13 cellular contexts compared by ENCODE assay signal in genomic region chr6:122180132-122180531, GRCh38.
A peak's percentile ranks its signal among the peaks of the same experiment; 100 is the strongest.
DNase-seq lines count a peak whose midpoint lies in the region; ATAC-seq and TF ChIP-seq lines count a peak whose summit lies in the region.
"Had no signal": no experiment of that assay in that cellular context is flagged by ENCODE, and none has a peak within 500 bp of the region (broad histone marks: within the 10 kb centered on the region; RNA-seq: fewer than 3 reads in every experiment).

No MANE protein-coding gene starts in this region.

- in situ Hi-C loops in astrocyte of the spinal cord (cut with HindIII; ENCODE audit: low sequenced_read_pairs): no loop called here
- in situ Hi-C loops in mammary epithelial cell (cut with MboI; ENCODE audit: low sequenced_read_pairs in 2 of 2): loop anchor here in 1 of 2 donors (10.0 kb wide), 1 partner anchor 755 kb away; no protein-coding TSS in a partner anchor

- 0% methylated on average over 1 of the region's 1 CpG for WGBS in mammary epithelial cell (ENCODE audit: low coverage, missing lambda C conversion rate)

- ATAC-seq in left ventricle myocardium superior: peak; percentile 70
- ATAC-seq: activated T-cell treated with anti-CD3 and anti-CD28 coated beads, Interleukin-2, amount 50 U/mL, for 4 hours had no signal

- H3K79me2 ChIP-seq in mammary epithelial cell (ENCODE audit: insufficient read depth, low read length) (no peaks in the 10 kb centered on the region), OCI-LY7 (ENCODE audit: insufficient read depth, low read depth, low read length) (no peaks in the 10 kb centered on the region)

- TF ChIP-seq CTCF in A673 (conservative IDR thresholded peaks at IDR 0.05; ENCODE audit: low read depth, low read length) (peak; percentile 42; the same call in 1 of the 2 replicates), astrocyte of the spinal cord (IDR thresholded peaks at IDR 0.05; ENCODE audit: low read depth, low read length) (peak; percentile 30), mammary epithelial cell (conservative IDR thresholded peaks at IDR 0.05 in 1 of 2, IDR thresholded peaks at IDR 0.05 in 1 of 2; ENCODE audit: extremely low read depth in 1 of 2, insufficient read depth in 1 of 2, low read depth in 1 of 2, low read length in 2 of 2) (peak in 1 of 2 donors; percentile 17), OCI-LY7 (conservative IDR thresholded peaks at IDR 0.05; ENCODE audit: low read length) (no peak)

- H3K4me2 ChIP-seq in mammary epithelial cell (ENCODE audit: insufficient read depth, low read depth, low read length) (no peak overlapping the region), OCI-LY7 (ENCODE audit: low read length) (no peak overlapping the region)

- H3K4me1 ChIP-seq in A673 (ENCODE audit: insufficient read depth, low read length, poor library complexity, severe bottlenecking): no peaks in the 10 kb centered on the region
- H3K4me1 ChIP-seq in mammary epithelial cell (ENCODE audit: insufficient read depth, low read length): no peaks in the 10 kb centered on the region
- no peaks in the 10 kb centered on the region for H3K4me1 ChIP-seq in OCI-LY7 (ENCODE audit: insufficient read depth, low read length, poor library complexity, severe bottlenecking)
- H3K4me1 ChIP-seq: BE2C had no signal

- H3K27me3 ChIP-seq in A673 (replicated peaks; ENCODE audit: insufficient read depth, low read depth, low read length, poor library complexity) (no peaks in the 10 kb centered on the region), mammary epithelial cell (ENCODE audit: insufficient read depth, low read length) (no peaks in the 10 kb centered on the region)
- H3K27me3 ChIP-seq: BE2C had no signal

- no TSS peak for BruUV-seq in A673 (replicated peaks; lab: Mats Ljungman, UMichigan)
- no TSS peak for BruUV-seq in mammary epithelial cell (replicated peaks; lab: Mats Ljungman, UMichigan)
- BruUV-seq in OCI-LY7 (replicated peaks; lab: Mats Ljungman, UMichigan): no TSS peak

- H3K4me3 ChIP-seq in A673 (ENCODE audit: low read depth, low read length, poor library complexity, severe bottlenecking) (no peak overlapping the region), astrocyte of the spinal cord (ENCODE audit: low read depth, low read length) (no peak overlapping the region), mammary epithelial cell (replicated peaks in 1 of 3; ENCODE audit: insufficient read depth in 1 of 3, low read depth in 2 of 3, low read length in 3 of 3) (no peak overlapping the region), OCI-LY7 (ENCODE audit: low read depth, low read length, poor library complexity, severe bottlenecking) (no peak overlapping the region)

- no peaks in the 10 kb centered on the region for H4K20me1 ChIP-seq in mammary epithelial cell (ENCODE audit: insufficient read depth, low read length)
- H4K20me1 ChIP-seq in OCI-LY7 (ENCODE audit: insufficient read depth, low read length): no peaks in the 10 kb centered on the region

- no peak overlapping the region for H3K27ac ChIP-seq in A673 (ENCODE audit: low read depth, low read length, poor library complexity, severe bottlenecking)
- no peak overlapping the region for H3K27ac ChIP-seq in mammary epithelial cell (ENCODE audit: insufficient read depth, low read depth, low read length)
- H3K27ac ChIP-seq in OCI-LY7 (ENCODE audit: low read depth, low read length, poor library complexity, severe bottlenecking): no peak overlapping the region

- no peaks in the 10 kb centered on the region for H3K9me2 ChIP-seq in OCI-LY7 (ENCODE audit: insufficient read depth, low read length)

- DNase-seq in A673 (ENCODE audit: low spot score) (peak; percentile 30), HCEC 1CT (peak; percentile 20), astrocyte of the spinal cord (ENCODE audit: low read depth, low spot score) (peak; percentile 25), left ventricle myocardium superior (no peak), mammary epithelial cell (no peak), OCI-LY7 (ENCODE audit: low spot score) (no peak)
- no peak for DNase-seq in stimulated activated CD4-positive, alpha-beta T cell treated with anti-CD3 and anti-CD28 coated beads, Interleukin-4, amount 100 ng/mL, for 4 hours
- DNase-seq in activated CD8-positive, alpha-beta memory T cell treated with anti-CD3 and anti-CD28 coated beads for 24 hours: no peak
- DNase-seq: activated T-cell treated with anti-CD3 and anti-CD28 coated beads, Interleukin-2, amount 50 U/mL, for 4 hours; BE2C; effector memory CD4-positive, alpha-beta T cell; NCI-H1930; stimulated activated naive CD4-positive, alpha-beta T cell treated with Interleukin-2 at 50 U/mL for 16 hours had no signal

- H3K9ac ChIP-seq in mammary epithelial cell (ENCODE audit: insufficient read depth, low read length): no peak overlapping the region

- POLR2A ChIA-PET in A673 (lab: Charles Lee; ENCODE audit: low non-redundant PET): no interaction called here
- POLR2A ChIA-PET in OCI-LY7 (lab: Charles Lee): no interaction called here

- H3K9me3 ChIP-seq in A673 (ENCODE audit: low read depth, low read length, poor library complexity, severe bottlenecking): no peaks in the 10 kb centered on the region
- no peaks in the 10 kb centered on the region for H3K9me3 ChIP-seq in mammary epithelial cell (replicated peaks; ENCODE audit: insufficient read depth, low read length)
- H3K9me3 ChIP-seq in OCI-LY7 (ENCODE audit: low read length): no peaks in the 10 kb centered on the region
- H3K9me3 ChIP-seq: BE2C had no signal

- intact Hi-C loops in A673 (cut with micrococcal nuclease; ENCODE audit: unreplicated experiment): loop anchor here (5.0 kb wide), 3 partner anchors 148 to 1123 kb away; no protein-coding TSS in a partner anchor
- intact Hi-C loops in left ventricle myocardium superior (cut with micrococcal nuclease): loop anchor here (10.0 kb wide), 1 partner anchor 145 kb away; no protein-coding TSS in a partner anchor
- intact Hi-C loops in mammary epithelial cell (cut with micrococcal nuclease): loop anchor here (5.0 kb wide), 2 partner anchors 148 to 333 kb away; no protein-coding TSS in a partner anchor
- intact Hi-C loops in OCI-LY7 (cut with micrococcal nuclease; ENCODE audit: unreplicated experiment): no loop called here

- CTCF ChIA-PET in A673 (lab: Charles Lee) (no interaction called here), mammary epithelial cell (lab: Charles Lee; ENCODE audit: low non-redundant PET) (no interaction called here), OCI-LY7 (lab: Charles Lee; ENCODE audit: unreplicated experiment) (no interaction called here)

- dilution Hi-C loops in mammary epithelial cell (cut with HindIII; ENCODE audit: low sequenced_read_pairs): no loop called here

- no peak overlapping the region for H2AFZ ChIP-seq in mammary epithelial cell (ENCODE audit: low read depth, low read length)
- H2AFZ ChIP-seq in OCI-LY7 (ENCODE audit: low read length): no peak overlapping the region

- H3K36me3 ChIP-seq in A673 (ENCODE audit: insufficient read depth, low read length, poor library complexity, severe bottlenecking): no peaks in the 10 kb centered on the region
- no peaks in the 10 kb centered on the region for H3K36me3 ChIP-seq in mammary epithelial cell (ENCODE audit: insufficient read depth, low read length)
- H3K36me3 ChIP-seq in OCI-LY7 (ENCODE audit: insufficient read depth, low read length): no peaks in the 10 kb centered on the region
- H3K36me3 ChIP-seq: BE2C had no signal

Comparison
In these comparisons a context has a peak if more than half of its experiments do, and no peak if none do; other contexts are left out.
1. DNase-seq: peak in A673 (single experiment), HCEC 1CT (single experiment) and astrocyte of the spinal cord (single experiment); none in left ventricle myocardium superior (single experiment), stimulated activated CD4-positive, alpha-beta T cell treated with anti-CD3 and anti-CD28 coated beads, Interleukin-4, amount 100 ng/mL, for 4 hours (0 of 2), activated CD8-positive, alpha-beta memory T cell treated with anti-CD3 and anti-CD28 coated beads for 24 hours (single experiment), mammary epithelial cell (single experiment) and OCI-LY7 (single experiment).